ENCODE assay signal across 16 cellular contexts in the genomic region with DNA sequence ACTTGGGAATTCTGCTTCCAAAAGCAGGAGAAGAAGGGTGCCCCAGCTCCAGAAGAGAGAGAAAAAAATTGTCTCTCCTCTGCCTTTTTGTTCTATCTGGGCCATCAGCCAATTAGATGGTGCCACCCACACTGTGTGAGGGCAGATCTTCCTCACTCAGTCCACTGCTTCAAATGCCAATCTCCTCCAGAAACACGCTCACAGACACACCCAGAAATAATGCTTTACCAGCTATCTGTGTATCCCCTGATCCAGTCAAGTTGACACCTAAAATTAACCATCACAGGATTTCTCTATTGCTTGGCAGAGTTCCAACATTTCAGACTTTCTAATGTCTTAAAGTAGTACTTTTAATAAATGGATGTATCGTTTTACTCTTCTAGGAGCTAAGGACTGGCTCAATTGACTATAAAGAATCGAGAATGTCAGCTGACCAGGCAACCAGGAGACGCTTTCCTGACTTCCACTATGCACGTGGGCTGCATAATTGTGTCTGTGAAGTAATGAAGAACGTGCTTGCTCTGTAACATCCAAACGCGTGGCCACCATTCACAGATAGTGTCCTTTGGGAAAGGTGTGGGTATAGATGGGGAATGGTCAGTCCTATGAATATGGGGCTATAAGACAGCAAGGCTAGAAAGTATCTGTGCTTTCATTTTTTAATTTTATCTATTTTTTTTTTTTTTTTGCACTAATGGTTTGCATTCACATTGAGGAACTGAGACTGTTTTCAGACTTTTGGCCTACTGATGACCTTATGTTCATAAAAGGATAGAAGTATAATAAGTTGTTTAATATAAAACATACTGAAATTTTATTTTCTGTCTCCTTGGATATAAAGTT. TPM values are rescaled to one million over a fixed set of nuclear protein-coding genes. Genes with fewer than 3 reads are reported as not detected.
DNase-seq lines count a peak whose midpoint lies in the region; ATAC-seq and FAIRE-seq lines count a peak whose summit lies in the region.
"Had no signal": no experiment of that assay in that cellular context is flagged by ENCODE, and none has a peak within 500 bp of the region (broad histone marks: within the 10 kb centered on the region; RNA-seq: fewer than 3 reads in every experiment).

No MANE protein-coding gene starts in this region.

- FAIRE-seq in GM19239 (lab: Jason Lieb, UNC) = peak; percentile 75
- FAIRE-seq: endothelial cell of umbilical vein had no signal

- no peaks in the 10 kb centered on the region for H3K4me1 ChIP-seq in aorta (ENCODE audit: control insufficient read depth in 1 of 2, insufficient read depth in 2 of 2, low read length in 2 of 2)

- 82 to 86% methylated on average over 8 of the region's 8 CpGs for WGBS in aorta, 2 donors

- ATAC-seq in HG03342 (IDR thresholded peaks at IDR 0.05; ENCODE audit: unreplicated experiment) = peak; percentile 45
- no peak for ATAC-seq in aorta (ENCODE audit: low FRiP score)

- H3K36me3 ChIP-seq in aorta (ENCODE audit: control insufficient read depth in 1 of 2, insufficient read depth in 2 of 2, low read length in 1 of 2) = no peaks in the 10 kb centered on the region
- H3K36me3 ChIP-seq: brain microvascular endothelial cell, thoracic aorta had no signal

- intact Hi-C loops in aorta (cut with DNase I) = no loop called here

- H3K9me3 ChIP-seq in aorta (ENCODE audit: control insufficient read depth, low read length) = no peaks in the 10 kb centered on the region
- H3K9me3 ChIP-seq: thoracic aorta had no signal

- no peak overlapping the region for H3K4me3 ChIP-seq in aorta (ENCODE audit: low read length in 2 of 2)
- H3K4me3 ChIP-seq: SK-N-MC, thoracic aorta had no signal

- peak; percentile 12 for DNase-seq in CD1c-positive myeloid dendritic cell (ENCODE audit: extremely low spot score)
- no peak for DNase-seq in GM19239 (ENCODE audit: insufficient read length, low spot score)
- peak; percentile 23 for DNase-seq in cerebellum (ENCODE audit: low spot score)
- DNase-seq in aorta = no peak
- DNase-seq in HK-2 (ENCODE audit: unreplicated experiment) = no peak
- DNase-seq in glomerular visceral epithelial cell (ENCODE audit: extremely low spot score) = no peak
- no peak for DNase-seq in GM03348 (ENCODE audit: low spot score)
- DNase-seq: activated CD4-positive, alpha-beta T cell treated with anti-CD3 and anti-CD28 coated beads for 4 hours; brain microvascular endothelial cell; hippocampal formation; mesendoderm; NCI-H524 treated with DMSO at 0.1 percent for 48 hours had no signal

- H3K27me3 ChIP-seq in aorta (ENCODE audit: control insufficient read depth in 1 of 2, insufficient read depth in 2 of 2, low read length in 1 of 2) = no peaks in the 10 kb centered on the region
- H3K27me3 ChIP-seq: brain microvascular endothelial cell had no signal

- H3K27ac ChIP-seq in aorta (ENCODE audit: low read depth in 1 of 2, low read length in 2 of 2) = no peak overlapping the region
- H3K27ac ChIP-seq: brain microvascular endothelial cell, SK-N-MC, thoracic aorta had no signal

RNA-seq across cellular contexts. Expression of a gene that starts 9.9 kb away (rescaled TPM):
- total RNA-seq in cerebellum = 11.6 TPM
- 10 to 100 TPM; 18.1 to 24.8 TPM for total RNA-seq in aorta
- polyA plus RNA-seq in aorta = 10 to 100 TPM; 51.8 to 68.0 TPM

RNA-seq across cellular contexts. Expression of a gene that starts 41.3 kb away (rescaled TPM):
- total RNA-seq in cerebellum = 38.7 TPM
- 10 to 100 TPM; 13.6 to 25.3 TPM for total RNA-seq in aorta
- polyA plus RNA-seq in aorta = 1 to 10 TPM; 1.9 to 8.3 TPM

Comparison
In these comparisons a context has a peak if more than half of its experiments do, and no peak if none do; other contexts are left out.
1. DNase-seq: peak in CD1c-positive myeloid dendritic cell (single experiment) and cerebellum (single experiment); none in GM19239 (single experiment), aorta (0 of 2), HK-2 (single experiment), glomerular visceral epithelial cell (single experiment) and GM03348 (single experiment).